ENCODE assay signal across 19 cellular contexts in genomic region chr12:65765436-65765813, GRCh38. TPM values are rescaled to one million over a fixed set of nuclear protein-coding genes. Genes with fewer than 3 reads are reported as not detected.
DNase-seq lines count a peak whose midpoint lies in the region; ATAC-seq and TF ChIP-seq lines count a peak whose summit lies in the region.
"Had no signal": no experiment of that assay in that cellular context is flagged by ENCODE, and none has a peak within 500 bp of the region (broad histone marks: within the 10 kb centered on the region; RNA-seq: fewer than 3 reads in every experiment).

No MANE protein-coding gene starts in this region.

- H3K4me1 Mint-ChIP-seq in stimulated activated naive B cell treated with anti-CD40 and anti-IgM and Interleukin-4, amounts not matched to agents 10 μg/mL and 1 μg/mL and 100 μg/mL, for 72 hours: no peaks in the 10 kb centered on the region
- H3K4me1 Mint-ChIP-seq: brain had no signal

- H2AFZ ChIP-seq in PC-9: no peak overlapping the region
- H2AFZ ChIP-seq: neural progenitor cell had no signal

- no peaks in the 10 kb centered on the region for H3K36me3 Mint-ChIP-seq in stimulated activated naive B cell treated with anti-CD40 and anti-IgM and Interleukin-4, amounts not matched to agents 10 μg/mL and 1 μg/mL and 100 μg/mL, for 72 hours
- H3K36me3 Mint-ChIP-seq: brain, neural progenitor cell had no signal

- in situ Hi-C loops in astrocyte of the spinal cord (cut with HindIII; ENCODE audit: low sequenced_read_pairs): no loop called here

- H3K36me3 ChIP-seq in left ventricle myocardium inferior (no peaks in the 10 kb centered on the region), PC-9 (ENCODE audit: low read depth) (no peaks in the 10 kb centered on the region)
- H3K36me3 ChIP-seq: neural progenitor cell, SJSA1, WERI-Rb-1 had no signal

- no peak for TF ChIP-seq CTCF in left ventricle myocardium inferior (IDR thresholded peaks at IDR 0.05; ENCODE audit: borderline replicate concordance)
- TF ChIP-seq CTCF in astrocyte of the spinal cord (IDR thresholded peaks at IDR 0.05; ENCODE audit: low read depth, low read length): no peak
- no peak for TF ChIP-seq CTCF in PC-9 (conservative IDR thresholded peaks at IDR 0.05)

- intact Hi-C loops in left ventricle myocardium superior (cut with micrococcal nuclease) (no loop called here), left ventricle myocardium inferior (cut with micrococcal nuclease) (no loop called here), PC-9 (cut with micrococcal nuclease; ENCODE audit: unreplicated experiment) (no loop called here)

- H3K27ac Mint-ChIP-seq in stimulated activated naive B cell treated with anti-CD40 and anti-IgM and Interleukin-4, amounts not matched to agents 10 μg/mL and 1 μg/mL and 100 μg/mL, for 72 hours: no peak overlapping the region
- H3K27ac Mint-ChIP-seq: brain, neural progenitor cell had no signal

- POLR2A ChIA-PET in PC-9 (lab: Charles Lee; ENCODE audit: unreplicated experiment): no interaction called here

- no peaks in the 10 kb centered on the region for H3K4me1 ChIP-seq in left ventricle myocardium inferior
- H3K4me1 ChIP-seq in PC-9 (replicated peaks; ENCODE audit: insufficient read depth): peaks cover 12% of the 10 kb centered on the region
- H3K4me1 ChIP-seq: neural progenitor cell had no signal

- no TSS peak for BruUV-seq in PC-9 (replicated peaks; lab: Mats Ljungman, UMichigan)

- peaks cover 6 to 13% of the 10 kb centered on the region in 2 donors for H3K27me3 Mint-ChIP-seq in stimulated activated naive B cell treated with anti-CD40 and anti-IgM and Interleukin-4, amounts not matched to agents 10 μg/mL and 1 μg/mL and 100 μg/mL, for 72 hours
- H3K27me3 Mint-ChIP-seq: brain had no signal

- ATAC-seq in left ventricle myocardium superior (peak; percentile 64), HG03025 (IDR thresholded peaks at IDR 0.05; ENCODE audit: low FRiP score, unreplicated experiment) (no peak)
- no peak for ATAC-seq in stimulated activated naive B cell treated with anti-CD40 and anti-IgM and Interleukin-4, amounts not matched to agents 10 μg/mL and 1 μg/mL and 100 μg/mL, for 72 hours (replicated peaks)

- H3K27ac ChIP-seq in left ventricle myocardium inferior (replicated peaks) (no peak overlapping the region), PC-9 (no peak overlapping the region)
- H3K27ac ChIP-seq: neural progenitor cell, SJSA1, skin epidermis, WERI-Rb-1 had no signal

- H3K4me3 ChIP-seq in left ventricle myocardium inferior (no peak overlapping the region), astrocyte of the spinal cord (ENCODE audit: low read depth, low read length) (no peak overlapping the region), PC-9 (no peak overlapping the region)
- H3K4me3 ChIP-seq: lung, neural progenitor cell, SJSA1, skin epidermis had no signal

- no peaks in the 10 kb centered on the region for H4K20me1 ChIP-seq in PC-9 (ENCODE audit: insufficient read depth)

- H3K79me2 ChIP-seq in PC-9 (ENCODE audit: low read depth): no peaks in the 10 kb centered on the region

- no peaks in the 10 kb centered on the region for H3K9me3 Mint-ChIP-seq in stimulated activated naive B cell treated with anti-CD40 and anti-IgM and Interleukin-4, amounts not matched to agents 10 μg/mL and 1 μg/mL and 100 μg/mL, for 72 hours
- H3K9me3 Mint-ChIP-seq: brain, neural progenitor cell had no signal

- no peak for DNase-seq in left ventricle myocardium superior
- no peak for DNase-seq in left ventricle myocardium inferior
- peak; percentile 64 for DNase-seq in astrocyte of the spinal cord (ENCODE audit: low read depth, low spot score)
- peak; percentile 47 for DNase-seq in foreskin melanocyte
- no peak for DNase-seq in PC-9
- no peak for DNase-seq in effector CD4-positive, alpha-beta T cell
- DNase-seq in stimulated activated naive B cell treated with anti-CD40 and anti-IgM and Interleukin-4, amounts not matched to agents 10 μg/mL and 1 μg/mL and 100 μg/mL, for 72 hours: no peak
- DNase-seq: 8988T; activated CD8-positive, alpha-beta memory T cell treated with anti-CD3 and anti-CD28 coated beads for 24 hours; activated effector memory CD4-positive, alpha-beta T cell treated with anti-CD3 and anti-CD28 coated beads, Interleukin-2, amount 50 U/mL, for 16 hours; Calu3; stimulated activated naive CD4-positive, alpha-beta T cell treated with Interleukin-2 at 50 U/mL for 16 hours; WERI-Rb-1 had no signal

- H3K9me3 ChIP-seq in left ventricle myocardium inferior (replicated peaks): no peaks in the 10 kb centered on the region
- peaks cover 3% of the 10 kb centered on the region; the same call in 1 of the 2 replicates for H3K9me3 ChIP-seq in PC-9 (ENCODE audit: insufficient read depth, low read depth)
- H3K9me3 ChIP-seq: SJSA1 had no signal

- CTCF ChIA-PET in PC-9 (lab: Charles Lee): interaction anchor here (0.7 kb wide), 1 partner anchor 194 kb away, joined by 3 read pairs; no protein-coding TSS in a partner anchor

- H3K27me3 ChIP-seq in left ventricle myocardium inferior (ENCODE audit: low read depth) (peaks cover 11% of the 10 kb centered on the region), PC-9 (ENCODE audit: insufficient read depth, low read depth) (no peaks in the 10 kb centered on the region)
- H3K27me3 ChIP-seq: neural progenitor cell, SJSA1 had no signal

- H3F3A ChIP-seq in PC-9 (ENCODE audit: insufficient read depth, low read depth): no peaks in the 10 kb centered on the region; the same call in 1 of the 2 replicates

- H3K4me3 Mint-ChIP-seq in stimulated activated naive B cell treated with anti-CD40 and anti-IgM and Interleukin-4, amounts not matched to agents 10 μg/mL and 1 μg/mL and 100 μg/mL, for 72 hours: no peak overlapping the region
- H3K4me3 Mint-ChIP-seq: brain, neural progenitor cell had no signal

- no peak overlapping the region for H3K4me2 ChIP-seq in PC-9
- H3K4me2 ChIP-seq: neural progenitor cell had no signal

- no peaks in the 10 kb centered on the region for H3K9me2 ChIP-seq in PC-9 (ENCODE audit: insufficient read depth)

RNA-seq across cellular contexts. Expression of gene HMGA2, which starts 58.9 kb away (rescaled TPM):
- total RNA-seq in left ventricle myocardium superior: not detected
- total RNA-seq in left ventricle myocardium inferior: not detected
- total RNA-seq in PC-9 (2021): 13.8 and 14.7 TPM in 2 replicates

Comparison
In these comparisons a context has a peak if more than half of its experiments do, and no peak if none do; other contexts are left out.
1. DNase-seq: peak in astrocyte of the spinal cord (single experiment) and foreskin melanocyte (single experiment); none in left ventricle myocardium superior (single experiment), left ventricle myocardium inferior (single experiment), PC-9 (0 of 2), effector CD4-positive, alpha-beta T cell (single experiment) and stimulated activated naive B cell treated with anti-CD40 and anti-IgM and Interleukin-4, amounts not matched to agents 10 μg/mL and 1 μg/mL and 100 μg/mL, for 72 hours (single experiment).
2. RNA of gene HMGA2, which starts 58.9 kb away (total RNA-seq): 13.8 to 14.7 TPM in PC-9; not detected in left ventricle myocardium superior (single experiment) and not detected in left ventricle myocardium inferior (single experiment); every median in the first group is over 10 times any median in the second.